In genomic region chr2:101766337-101766736, GRCh38 we compare ENCODE assay signal across 3 cellular contexts.
TF ChIP-seq lines count a peak whose summit lies in the region.

No MANE protein-coding gene starts in this region.

TF ChIP-seq in SK-N-SH, 30 proteins besides CTCF, POLR2A, EP300 and RAD21 (continued from another document):
- TF ChIP-seq USF2 (IDR thresholded peaks at IDR 0.05; ENCODE audit: borderline replicate concordance, low read depth, low read length) (no peak), YY1 (IDR thresholded peaks at IDR 0.05; ENCODE audit: low read depth) (no peak)

TF ChIP-seq in SK-N-SH treated with all-trans-retinoic acid at 6 μM for 48 hours, 23 proteins besides CTCF, POLR2A, EP300 and RAD21 (continued from another document):
- TF ChIP-seq CSRNP3 (CRISPR knock-in tag; IDR thresholded peaks at IDR 0.05) (no peak), SNAI2 (CRISPR knock-in tag; IDR thresholded peaks at IDR 0.05) (no peak), ZC3H10 (CRISPR knock-in tag; IDR thresholded peaks at IDR 0.05) (no peak), TCF4 (CRISPR knock-in tag; IDR thresholded peaks at IDR 0.05; ENCODE audit: borderline replicate concordance) (no peak), TOX (CRISPR knock-in tag; IDR thresholded peaks at IDR 0.05; ENCODE audit: borderline replicate concordance) (no peak), OSR1 (CRISPR knock-in tag; IDR thresholded peaks at IDR 0.05) (no peak), PATZ1 (CRISPR knock-in tag; IDR thresholded peaks at IDR 0.05; ENCODE audit: borderline replicate concordance) (no peak), ZNF70 (CRISPR knock-in tag; IDR thresholded peaks at IDR 0.05) (no peak), TSHZ2 (CRISPR knock-in tag; IDR thresholded peaks at IDR 0.05) (no peak), ISL1 (CRISPR knock-in tag; IDR thresholded peaks at IDR 0.05) (no peak), ZNF8 (CRISPR knock-in tag; IDR thresholded peaks at IDR 0.05) (no peak), PPARA (CRISPR knock-in tag; IDR thresholded peaks at IDR 0.05; ENCODE audit: borderline replicate concordance) (no peak), ZNF565 (CRISPR knock-in tag; conservative IDR thresholded peaks at IDR 0.05; ENCODE audit: low read depth) (no peak), CSDC2 (CRISPR knock-in tag; IDR thresholded peaks at IDR 0.05) (no peak), ESRRG (CRISPR knock-in tag; IDR thresholded peaks at IDR 0.05) (no peak), BACH2 (CRISPR knock-in tag; IDR thresholded peaks at IDR 0.05; ENCODE audit: borderline replicate concordance) (no peak), CREB5 (CRISPR knock-in tag; IDR thresholded peaks at IDR 0.05; ENCODE audit: low read depth) (no peak)

TF ChIP-seq in HepG2, 621 proteins besides CTCF, POLR2A, EP300 and RAD21 (continued from another document):
- TF ChIP-seq ZSCAN21 (CRISPR knock-in tag; IDR thresholded peaks at IDR 0.05; ENCODE audit: borderline replicate concordance) (no peak), TSC22D2 (CRISPR knock-in tag; IDR thresholded peaks at IDR 0.05; ENCODE audit: borderline replicate concordance) (no peak), ZNF234 (CRISPR knock-in tag; conservative IDR thresholded peaks at IDR 0.05) (no peak), ZSCAN22 (CRISPR knock-in tag; IDR thresholded peaks at IDR 0.05) (0 out of 2 replicates have a peak, but pooled peaks have one; percentile 8), ZNF510 (CRISPR knock-in tag; IDR thresholded peaks at IDR 0.05; ENCODE audit: low read depth) (no peak), DR1 (CRISPR knock-in tag; IDR thresholded peaks at IDR 0.05) (no peak), RXRB (CRISPR knock-in tag; IDR thresholded peaks at IDR 0.05; ENCODE audit: borderline replicate concordance) (0 out of 2 replicates have a peak, but pooled peaks have one; percentile 15), SAP130 (CRISPR knock-in tag; IDR thresholded peaks at IDR 0.05; ENCODE audit: low read depth) (peak; percentile 4; the same call in 1 of the 2 replicates), SMARCE1 (IDR thresholded peaks at IDR 0.05; ENCODE audit: borderline replicate concordance) (no peak), PATZ1 (CRISPR knock-in tag; IDR thresholded peaks at IDR 0.05) (no peak), ZNF607 (CRISPR knock-in tag; IDR thresholded peaks at IDR 0.05; ENCODE audit: borderline replicate concordance) (no peak), PRDM4 (CRISPR knock-in tag; IDR thresholded peaks at IDR 0.05; ENCODE audit: borderline replicate concordance) (no peak), ZNF253 (CRISPR knock-in tag; IDR thresholded peaks at IDR 0.05; ENCODE audit: borderline replicate concordance) (no peak), TFE3 (CRISPR knock-in tag; IDR thresholded peaks at IDR 0.05) (peak; percentile 61; the same call in 1 of the 2 replicates), ZNF503 (CRISPR knock-in tag; IDR thresholded peaks at IDR 0.05) (0 out of 2 replicates have a peak, but pooled peaks have one; percentile 7), TOPORS (CRISPR knock-in tag; IDR thresholded peaks at IDR 0.05) (no peak), ZNF263 (CRISPR knock-in tag; IDR thresholded peaks at IDR 0.05) (0 out of 2 replicates have a peak, but pooled peaks have one; percentile 53), ZNF142 (CRISPR knock-in tag; IDR thresholded peaks at IDR 0.05) (no peak), ZFP37 (CRISPR knock-in tag; IDR thresholded peaks at IDR 0.05; ENCODE audit: borderline replicate concordance) (no peak), POGZ (CRISPR knock-in tag; IDR thresholded peaks at IDR 0.05) (0 out of 2 replicates have a peak, but pooled peaks have one; percentile 9), ZNF451 (CRISPR knock-in tag; IDR thresholded peaks at IDR 0.05) (no peak), DBP (CRISPR knock-in tag; IDR thresholded peaks at IDR 0.05; ENCODE audit: not compliant biosample characterization) (no peak), ZNF530 (CRISPR knock-in tag; IDR thresholded peaks at IDR 0.05; ENCODE audit: low read depth) (no peak), ZNF317 (CRISPR knock-in tag; IDR thresholded peaks at IDR 0.05) (0 out of 2 replicates have a peak, but pooled peaks have one; percentile 17), ZZZ3 (CRISPR knock-in tag; IDR thresholded peaks at IDR 0.05; ENCODE audit: borderline replicate concordance) (no peak), RFXAP (CRISPR knock-in tag; IDR thresholded peaks at IDR 0.05; ENCODE audit: borderline replicate concordance) (no peak), STAG1 (CRISPR knock-in tag; IDR thresholded peaks at IDR 0.05) (no peak), ZNF724P (CRISPR knock-in tag; IDR thresholded peaks at IDR 0.05; ENCODE audit: borderline replicate concordance) (no peak)
